ENCODE assay signal across 7 cellular contexts in the genomic region with DNA sequence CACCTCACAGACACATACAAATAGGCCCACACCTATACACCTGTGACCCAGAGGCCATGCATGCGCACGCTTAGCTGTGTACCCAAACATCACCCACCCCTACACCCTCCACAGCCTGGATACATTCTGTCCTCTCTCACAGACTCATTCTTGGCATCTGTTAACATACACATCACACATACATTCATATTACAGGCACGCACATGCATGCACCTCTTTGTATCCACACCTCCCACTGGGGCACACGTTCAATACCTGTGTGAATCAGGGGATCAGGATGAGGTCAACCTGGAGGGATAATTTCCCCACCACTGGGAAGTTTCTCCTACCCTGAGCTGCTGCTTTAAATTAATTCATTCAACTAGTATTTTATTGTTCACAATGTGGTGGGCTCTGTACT.
"Had no signal": no experiment of that assay in that cellular context is flagged by ENCODE, and none has a peak within 500 bp of the region (broad histone marks: within the 10 kb centered on the region; RNA-seq: fewer than 3 reads in every experiment).

No MANE protein-coding gene starts in this region.

- FAIRE-seq: H54, K562 had no signal

- H3K4me3 Mint-ChIP-seq: H9 had no signal

- H3K9me3 Mint-ChIP-seq: H9 had no signal

- DNase-seq: GM23248, GOT3, H9, HCEC 1CT, IMR-90 had no signal

- ATAC-seq: K562 had no signal

- H3K4me3 ChIP-seq: GM23248, K562 had no signal
